Comparison of ENCODE assay signal across 27 cellular contexts in genomic region chr15:39645976-39646257, GRCh38.
A peak's percentile ranks its signal among the peaks of the same experiment; 100 is the strongest.
DNase-seq lines count a peak whose midpoint lies in the region; ATAC-seq, FAIRE-seq and TF ChIP-seq lines count a peak whose summit lies in the region.
"Had no signal": no experiment of that assay in that cellular context is flagged by ENCODE, and none has a peak within 500 bp of the region (broad histone marks: within the 10 kb centered on the region; RNA-seq: fewer than 3 reads in every experiment).

No MANE protein-coding gene starts in this region.

- H3K79me2 ChIP-seq in trophoblast cell (ENCODE audit: control insufficient read depth, insufficient read depth, low read length, poor library complexity), result no peaks in the 10 kb centered on the region

- H3K36me3 ChIP-seq in trophoblast cell (ENCODE audit: control insufficient read depth in 1 of 2, insufficient read depth in 2 of 2, low read length in 2 of 2), result no peaks in the 10 kb centered on the region
- H3K36me3 ChIP-seq: BE2C; BLaER1 treated with 17β-estradiol and CSF1 and Interleukin-3, amounts not matched to agents 10 nM and 100 nM had no signal

- H3K9me3 Mint-ChIP-seq in activated naive CD8-positive, alpha-beta T cell treated with anti-CD3 and anti-CD28 coated beads, Interleukin-2, amount 50 U/mL, for 24 hours, result peaks cover 4% of the 10 kb centered on the region
- H3K9me3 Mint-ChIP-seq in activated naive CD8-positive, alpha-beta T cell treated with anti-CD3 and anti-CD28 coated beads for 36 hours, result no peaks in the 10 kb centered on the region
- no peaks in the 10 kb centered on the region for H3K9me3 Mint-ChIP-seq in WTC11
- H3K9me3 Mint-ChIP-seq: CD14-positive monocyte; CD4-positive, alpha-beta T cell; CD8-positive, alpha-beta memory T cell had no signal

- peak overlapping the region; percentile 50 for H4K91ac ChIP-seq in trophoblast cell (ENCODE audit: low read depth, low read length)

- no peak overlapping the region for H3K14ac ChIP-seq in trophoblast cell (ENCODE audit: low read length)

- H3K79me1 ChIP-seq in trophoblast cell (ENCODE audit: low read length), result peaks cover 5% of the 10 kb centered on the region

- no peak overlapping the region for H3K23ac ChIP-seq in trophoblast cell (ENCODE audit: low read length)

- H2BK12ac ChIP-seq in trophoblast cell (ENCODE audit: low read length), result peak overlapping the region; percentile 19

- POLR2A ChIA-PET in RWPE1 (lab: Yijun Ruan, JAX; ENCODE audit: low non-redundant PET) (no interaction called here), WTC11 (lab: Charles Lee) (no interaction called here)

- H4K12ac ChIP-seq in trophoblast cell (ENCODE audit: low read depth, low read length), result no peak overlapping the region

- peak overlapping the region; percentile 27 for H3K27ac Mint-ChIP-seq in activated naive CD8-positive, alpha-beta T cell treated with anti-CD3 and anti-CD28 coated beads, Interleukin-2, amount 50 U/mL, for 24 hours
- H3K27ac Mint-ChIP-seq in activated naive CD8-positive, alpha-beta T cell treated with anti-CD3 and anti-CD28 coated beads for 36 hours, result no peak overlapping the region
- no peak overlapping the region for H3K27ac Mint-ChIP-seq in WTC11
- H3K27ac Mint-ChIP-seq: CD14-positive monocyte; CD4-positive, alpha-beta T cell had no signal

- WGBS in trophoblast cell (ENCODE audit: extremely low coverage, insufficient coverage, insufficient read length), result no CpG with 5 or more reads among the region's 2 CpGs

- no peak for ATAC-seq in activated naive CD8-positive, alpha-beta T cell treated with anti-CD3 and anti-CD28 coated beads, Interleukin-2, amount 50 U/mL, for 24 hours
- ATAC-seq in WTC11, result 0 out of 2 replicates have a peak, but pooled peaks have one; percentile 10
- ATAC-seq: A549 had no signal

- CTCF ChIA-PET in RWPE1 (lab: Yijun Ruan, JAX) (interaction anchor here (0.7 to 1.1 kb wide), 2 partner anchors 111 to 138 kb away, joined by 4 read pairs; no protein-coding TSS in a partner anchor), WTC11 (lab: Charles Lee) (interaction anchor here (1.3 to 1.7 kb wide), 2 partner anchors 65 to 111 kb away, joined by 7 to 10 read pairs; partner anchors contain the start of gene THBS1)

- no peak overlapping the region for H3K4ac ChIP-seq in trophoblast cell (ENCODE audit: low read depth, low read length)

- H3K27ac ChIP-seq in RWPE1 (peak overlapping the region; percentile 2; the same call in 1 of the 2 replicates), trophoblast cell (ENCODE audit: low read depth, low read length) (no peak overlapping the region)
- H3K27ac ChIP-seq: A549; BLaER1 treated with 17β-estradiol and CSF1 and Interleukin-3, amounts not matched to agents 10 nM and 100 nM; GM23248 had no signal

- no peak overlapping the region for H3K18ac ChIP-seq in trophoblast cell (ENCODE audit: low read length)

- TF ChIP-seq CTCF in RWPE1 (conservative IDR thresholded peaks at IDR 0.05; ENCODE audit: low read depth) (no peak), WTC11 (IDR thresholded peaks at IDR 0.05) (no peak)

- no peak overlapping the region for H3K9ac ChIP-seq in trophoblast cell (ENCODE audit: low read length)
- H3K9ac ChIP-seq: BLaER1 treated with 17β-estradiol and CSF1 and Interleukin-3, amounts not matched to agents 10 nM and 100 nM; GM23248 had no signal

- H3K4me3 Mint-ChIP-seq in activated naive CD8-positive, alpha-beta T cell treated with anti-CD3 and anti-CD28 coated beads, Interleukin-2, amount 50 U/mL, for 24 hours, result no peak overlapping the region
- no peak overlapping the region for H3K4me3 Mint-ChIP-seq in activated naive CD8-positive, alpha-beta T cell treated with anti-CD3 and anti-CD28 coated beads for 36 hours
- no peak overlapping the region for H3K4me3 Mint-ChIP-seq in WTC11
- H3K4me3 Mint-ChIP-seq: CD14-positive monocyte; CD4-positive, alpha-beta T cell; CD8-positive, alpha-beta memory T cell had no signal

- H3K4me1 Mint-ChIP-seq in activated naive CD8-positive, alpha-beta T cell treated with anti-CD3 and anti-CD28 coated beads, Interleukin-2, amount 50 U/mL, for 24 hours, result peaks cover 50% of the 10 kb centered on the region
- H3K4me1 Mint-ChIP-seq in activated naive CD8-positive, alpha-beta T cell treated with anti-CD3 and anti-CD28 coated beads for 36 hours, result peaks cover 27% of the 10 kb centered on the region
- peaks cover 5% of the 10 kb centered on the region; the same call in 1 of the 2 replicates for H3K4me1 Mint-ChIP-seq in WTC11
- H3K4me1 Mint-ChIP-seq: CD14-positive monocyte had no signal

- DNase-seq in activated naive CD8-positive, alpha-beta T cell treated with anti-CD3 and anti-CD28 coated beads, Interleukin-2, amount 50 U/mL, for 24 hours, result no peak
- no peak for DNase-seq in activated naive CD8-positive, alpha-beta T cell treated with anti-CD3 and anti-CD28 coated beads for 36 hours
- DNase-seq in RWPE1 (ENCODE audit: low spot score) (no peak), WTC11 (ENCODE audit: low spot score) (no peak), trophoblast cell (no peak), HTR-8/SVneo (ENCODE audit: insufficient read length, low spot score) (no peak), DMS153 treated with DMSO at 0.1 percent for 48 hours (lab: John Stamatoyannopoulos, UW; ENCODE audit: unreplicated experiment) (no peak)
- DNase-seq: 8988T; ACHN; AML-193; BE2C; CD4-positive, alpha-beta T cell; CD8-positive, alpha-beta memory T cell; DMS 273 treated with DMSO at 0.1 percent for 48 hours; DMS53; DMS79 treated with DMSO at 0.1 percent for 48 hours; GF-D8; GM23248; H7; HCEC 1CT had no signal

- H3K9me3 ChIP-seq in trophoblast cell (ENCODE audit: insufficient read depth, low read depth, low read length), result no peaks in the 10 kb centered on the region
- H3K9me3 ChIP-seq: A549; BE2C; BLaER1 treated with 17β-estradiol and CSF1 and Interleukin-3, amounts not matched to agents 10 nM and 100 nM had no signal

- peak overlapping the region; percentile 64 for H2BK120ac ChIP-seq in trophoblast cell (ENCODE audit: insufficient read depth, low read length, poor library complexity)

- no peaks in the 10 kb centered on the region for H3K36me3 Mint-ChIP-seq in activated naive CD8-positive, alpha-beta T cell treated with anti-CD3 and anti-CD28 coated beads, Interleukin-2, amount 50 U/mL, for 24 hours (ENCODE audit: low read depth)
- H3K36me3 Mint-ChIP-seq in activated naive CD8-positive, alpha-beta T cell treated with anti-CD3 and anti-CD28 coated beads for 36 hours, result no peaks in the 10 kb centered on the region
- H3K36me3 Mint-ChIP-seq in WTC11, result no peaks in the 10 kb centered on the region
- H3K36me3 Mint-ChIP-seq: CD14-positive monocyte had no signal

- no peaks in the 10 kb centered on the region for H3K27me3 ChIP-seq in trophoblast cell (ENCODE audit: insufficient read depth, low read length)
- H3K27me3 ChIP-seq: BE2C; BLaER1 treated with 17β-estradiol and CSF1 and Interleukin-3, amounts not matched to agents 10 nM and 100 nM had no signal

- FAIRE-seq in HTR-8/SVneo (lab: Jason Lieb, UNC), result no peak
- FAIRE-seq: A549, D721Med, GM12891, GM18507, H1 had no signal

- H2AK5ac ChIP-seq in trophoblast cell (ENCODE audit: low read length), result no peak overlapping the region

- H3K4me2 ChIP-seq in trophoblast cell (ENCODE audit: low read length), result no peak overlapping the region
- H3K4me2 ChIP-seq: A549; BLaER1 treated with 17β-estradiol and CSF1 and Interleukin-3, amounts not matched to agents 10 nM and 100 nM had no signal

- no peak overlapping the region for H4K8ac ChIP-seq in trophoblast cell (ENCODE audit: low read depth, low read length)

- H2AFZ ChIP-seq in trophoblast cell (ENCODE audit: insufficient read depth, low read length, poor library complexity), result no peak overlapping the region
- H2AFZ ChIP-seq: GM23248 had no signal

- H3K4me1 ChIP-seq in trophoblast cell (ENCODE audit: control insufficient read depth in 1 of 2, insufficient read depth in 2 of 2, low read length in 2 of 2), result peaks cover 6 to 11% of the 10 kb centered on the region in 2 experiments
- H3K4me1 ChIP-seq: BE2C; BLaER1 treated with 17β-estradiol and CSF1 and Interleukin-3, amounts not matched to agents 10 nM and 100 nM had no signal

- no peak overlapping the region for H3K4me3 ChIP-seq in trophoblast cell (ENCODE audit: low read depth, low read length)
- H3K4me3 ChIP-seq: A549; BLaER1 treated with 17β-estradiol and CSF1 and Interleukin-3, amounts not matched to agents 10 nM and 100 nM; GM23248 had no signal

- no peak overlapping the region for H2BK5ac ChIP-seq in trophoblast cell (ENCODE audit: low read depth, low read length, poor library complexity)

- H3K27me3 Mint-ChIP-seq in activated naive CD8-positive, alpha-beta T cell treated with anti-CD3 and anti-CD28 coated beads, Interleukin-2, amount 50 U/mL, for 24 hours, result no peaks in the 10 kb centered on the region
- H3K27me3 Mint-ChIP-seq in activated naive CD8-positive, alpha-beta T cell treated with anti-CD3 and anti-CD28 coated beads for 36 hours, result peaks cover 1% of the 10 kb centered on the region
- H3K27me3 Mint-ChIP-seq in WTC11 (ENCODE audit: low read depth), result no peaks in the 10 kb centered on the region
- H3K27me3 Mint-ChIP-seq: CD4-positive, alpha-beta T cell; CD8-positive, alpha-beta memory T cell had no signal

TF ChIP-seq in WTC11, 78 proteins besides CTCF, POLR2A, EP300 and RAD21 (continues in another document):
- TF ChIP-seq ZNF423 (CRISPR knock-in tag; IDR thresholded peaks at IDR 0.05), result no peak
- TF ChIP-seq TP53 (CRISPR knock-in tag; IDR thresholded peaks at IDR 0.05), result no peak
- TF ChIP-seq NR2C2 (CRISPR knock-in tag; IDR thresholded peaks at IDR 0.05), result no peak
- no peak for TF ChIP-seq NFATC4 (CRISPR knock-in tag; IDR thresholded peaks at IDR 0.05)
- no peak for TF ChIP-seq NFYB (CRISPR knock-in tag; conservative IDR thresholded peaks at IDR 0.05; ENCODE audit: low read depth)
- TF ChIP-seq, protein P1, sequence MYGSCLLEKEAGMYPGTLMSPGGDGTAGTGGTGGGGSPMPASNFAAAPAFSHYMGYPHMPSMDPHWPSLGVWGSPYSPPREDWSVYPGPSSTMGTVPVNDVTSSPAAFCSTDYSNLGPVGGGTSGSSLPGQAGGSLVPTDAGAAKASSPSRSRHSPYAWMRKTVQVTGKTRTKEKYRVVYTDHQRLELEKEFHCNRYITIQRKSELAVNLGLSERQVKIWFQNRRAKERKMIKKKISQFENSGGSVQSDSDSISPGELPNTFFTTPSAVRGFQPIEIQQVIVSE (CRISPR knock-in tag; IDR thresholded peaks at IDR 0.05; ENCODE audit: borderline replicate concordance), result no peak
- no peak for TF ChIP-seq EMX1 (CRISPR knock-in tag; IDR thresholded peaks at IDR 0.05)
- no peak for TF ChIP-seq FOXP1 (CRISPR knock-in tag; IDR thresholded peaks at IDR 0.05; ENCODE audit: borderline replicate concordance)
- no peak for TF ChIP-seq ZNF138 (CRISPR knock-in tag; conservative IDR thresholded peaks at IDR 0.05)
- no peak for TF ChIP-seq TEAD4 (CRISPR knock-in tag; IDR thresholded peaks at IDR 0.05)
- TF ChIP-seq HMGA2 (CRISPR knock-in tag; IDR thresholded peaks at IDR 0.05), result no peak
- no peak for TF ChIP-seq CREB1 (CRISPR knock-in tag; IDR thresholded peaks at IDR 0.05)
